17 cellular contexts compared by ENCODE assay signal in genomic region chr17:50642071-50642721, GRCh38. TPM values are rescaled to one million over a fixed set of nuclear protein-coding genes. Genes with fewer than 3 reads are reported as not detected.
DNase-seq lines count a peak whose midpoint lies in the region; ATAC-seq, FAIRE-seq and TF ChIP-seq lines count a peak whose summit lies in the region.
"Had no signal": no experiment of that assay in that cellular context is flagged by ENCODE, and none has a peak within 500 bp of the region (broad histone marks: within the 10 kb centered on the region; RNA-seq: fewer than 3 reads in every experiment).

No MANE protein-coding gene starts in this region.

- no peak overlapping the region for H2BK120ac ChIP-seq in mesenchymal stem cell (ENCODE audit: low read depth, low read length)

- no peak for TF ChIP-seq RAD21 in A549 (conservative IDR thresholded peaks at IDR 0.05 in 1 of 2, IDR thresholded peaks at IDR 0.05 in 1 of 2)

- peak overlapping the region; percentile 99 to 100 for H3K27ac ChIP-seq in A549
- peak overlapping the region; percentile 69; the same call in 1 of the 2 replicates for H3K27ac ChIP-seq in WERI-Rb-1
- H3K27ac ChIP-seq in mesenchymal stem cell (ENCODE audit: low read length, poor library complexity, severe bottlenecking), result no peak overlapping the region

- peak overlapping the region; percentile 15 for H4K8ac ChIP-seq in mesenchymal stem cell (ENCODE audit: low read length)

- no peak for TF ChIP-seq EP300 in A549 (IDR thresholded peaks at IDR 0.05)

- H3K4me1 ChIP-seq in A549, result peaks cover 89% of the 10 kb centered on the region
- H3K4me1 ChIP-seq in Caco-2, result peaks cover 43% of the 10 kb centered on the region
- H3K4me1 ChIP-seq in mesenchymal stem cell (ENCODE audit: control insufficient read depth, insufficient read depth, low read depth, low read length), result peaks cover 46% of the 10 kb centered on the region

- no peak overlapping the region for H3K4me3 Mint-ChIP-seq in Caco-2 (ENCODE audit: unreplicated experiment)
- H3K4me3 Mint-ChIP-seq: B cell; CD8-positive, alpha-beta memory T cell had no signal

- no peak for FAIRE-seq in A549 (lab: Jason Lieb, UNC)

- H3K9me3 ChIP-seq in A549 (no peaks in the 10 kb centered on the region), Caco-2 (no peaks in the 10 kb centered on the region), WERI-Rb-1 (ENCODE audit: severe bottlenecking) (no peaks in the 10 kb centered on the region), mesenchymal stem cell (ENCODE audit: control insufficient read depth, low read length) (no peaks in the 10 kb centered on the region)

- H3K9me3 Mint-ChIP-seq in Caco-2 (ENCODE audit: unreplicated experiment), result no peaks in the 10 kb centered on the region
- H3K9me3 Mint-ChIP-seq: CD8-positive, alpha-beta memory T cell had no signal

- no peaks in the 10 kb centered on the region for H3K27me3 Mint-ChIP-seq in Caco-2 (ENCODE audit: insufficient read depth, unreplicated experiment)

- H3K14ac ChIP-seq in mesenchymal stem cell (ENCODE audit: low read length in 2 of 2), result peak overlapping the region in 1 of 2 experiments; percentile 19

- WGBS in A549 (ENCODE audit: missing lambda C conversion rate), result 91% methylated on average over 15 of the region's 15 CpGs
- WGBS in mesenchymal stem cell, result 90% methylated on average over 15 of the region's 15 CpGs

- peak overlapping the region in 1 of 2 experiments; percentile 42 for H3K18ac ChIP-seq in mesenchymal stem cell (ENCODE audit: low read depth in 1 of 2, low read length in 2 of 2)

- no peak overlapping the region for H2AFZ ChIP-seq in mesenchymal stem cell (ENCODE audit: low read depth, low read length)
- H2AFZ ChIP-seq: PC-9 had no signal

- no peak for ATAC-seq in A549
- ATAC-seq in HG02763 (IDR thresholded peaks at IDR 0.05; ENCODE audit: unreplicated experiment), result no peak
- ATAC-seq: SK-N-SH treated with all-trans-retinoic acid at 6 μM for 48 hours had no signal

- no peak overlapping the region for H3K23ac ChIP-seq in mesenchymal stem cell (ENCODE audit: low read length in 2 of 2)

- H3K27ac Mint-ChIP-seq in Caco-2 (ENCODE audit: unreplicated experiment), result peak overlapping the region; percentile 12
- H3K27ac Mint-ChIP-seq: B cell had no signal

- H3K4me3 ChIP-seq in A549 (no peak overlapping the region), Caco-2 (ENCODE audit: low read depth, low read length) (no peak overlapping the region), WERI-Rb-1 (ENCODE audit: low read depth, low read length) (no peak overlapping the region), mesenchymal stem cell (ENCODE audit: insufficient read depth in 1 of 2, low read depth in 1 of 2, low read length in 2 of 2) (no peak overlapping the region)
- H3K4me3 ChIP-seq: PC-9 had no signal

- H3K4me2 ChIP-seq in A549 (peak overlapping the region; percentile 92), mesenchymal stem cell (ENCODE audit: low read length, poor library complexity, severe bottlenecking) (no peak overlapping the region)

- H3K36me3 Mint-ChIP-seq in Caco-2 (ENCODE audit: insufficient read depth, unreplicated experiment), result no peaks in the 10 kb centered on the region
- H3K36me3 Mint-ChIP-seq: CD8-positive, alpha-beta memory T cell had no signal

- H3K36me3 ChIP-seq in Caco-2 (ENCODE audit: control insufficient read depth, insufficient read depth, low read length) (no peaks in the 10 kb centered on the region), WERI-Rb-1 (no peaks in the 10 kb centered on the region), mesenchymal stem cell (ENCODE audit: control insufficient read depth in 1 of 2, insufficient read depth in 2 of 2, low read depth in 1 of 2, low read length in 2 of 2) (peaks cover 0 to 4% of the 10 kb centered on the region in 2 experiments)

- peak overlapping the region; percentile 60 for H2BK15ac ChIP-seq in mesenchymal stem cell (ENCODE audit: low read depth, poor library complexity, severe bottlenecking)

- no peak overlapping the region for H3K4ac ChIP-seq in mesenchymal stem cell (ENCODE audit: low read depth in 1 of 2, low read length in 2 of 2)

- H3K27me3 ChIP-seq in Caco-2 (replicated peaks; ENCODE audit: control insufficient read depth, insufficient read depth, low read length) (no peaks in the 10 kb centered on the region), WERI-Rb-1 (ENCODE audit: insufficient read depth, low read depth, severe bottlenecking) (no peaks in the 10 kb centered on the region), mesenchymal stem cell (ENCODE audit: control insufficient read depth in 1 of 2, insufficient read depth in 1 of 2, low read length in 2 of 2) (no peaks in the 10 kb centered on the region)

- TF ChIP-seq CTCF in A549 (IDR thresholded peaks at IDR 0.05) (no peak), Caco-2 (IDR thresholded peaks at IDR 0.05; ENCODE audit: insufficient read depth in 1 of 2, low read depth in 1 of 2, low read length in 1 of 2, severe bottlenecking in 1 of 2, unreplicated experiment in 1 of 2) (no peak), WERI-Rb-1 (IDR thresholded peaks at IDR 0.05; ENCODE audit: low read depth, low read length) (no peak)

- H3K4me1 Mint-ChIP-seq in Caco-2 (ENCODE audit: low read depth, unreplicated experiment), result peaks cover 27% of the 10 kb centered on the region
- H3K4me1 Mint-ChIP-seq: B cell; CD8-positive, alpha-beta memory T cell had no signal

- intact Hi-C loops in Caco-2 (cut with micrococcal nuclease; ENCODE audit: unreplicated experiment), result no loop called here

- CTCF ChIA-PET in A549 (lab: Yijun Ruan, JAX), result interaction anchor here (0.7 to 48.0 kb wide), 6 partner anchors 9 to 785 kb away, joined by 3 to 2097 read pairs (median 32); partner anchors contain the start of gene ANKRD40
- CTCF ChIA-PET in Caco-2 (lab: Charles Lee), result interaction anchor here (0.7 to 2.0 kb wide), 6 partner anchors 13 to 312 kb away, joined by 3 to 6 read pairs (median 4); no protein-coding TSS in a partner anchor

- no peak overlapping the region for H3K9ac ChIP-seq in mesenchymal stem cell (ENCODE audit: low read length)

- peak overlapping the region; percentile 46 for H2AK5ac ChIP-seq in mesenchymal stem cell (ENCODE audit: low read length, severe bottlenecking)

- no peak overlapping the region for H2BK5ac ChIP-seq in mesenchymal stem cell (ENCODE audit: low read depth, low read length, poor library complexity, severe bottlenecking)

- no TSS peak for BruUV-seq in Caco-2 (replicated peaks; lab: Mats Ljungman, UMichigan)

- peak overlapping the region; percentile 44 to 65 for H2BK12ac ChIP-seq in mesenchymal stem cell (ENCODE audit: low read length in 2 of 2)

- DNase-seq in A549 (ENCODE audit: low read depth in 1 of 2, low spot score in 1 of 2) (no peak), Caco-2 (no peak), WERI-Rb-1 (no peak), mesenchymal stem cell (no peak), HuH-7 (ENCODE audit: low spot score) (no peak), DMS53 (lab: John Stamatoyannopoulos, UW) (no peak)
- no peak for DNase-seq in stimulated activated CD4-positive, alpha-beta T cell treated with anti-CD3 and anti-CD28 coated beads, Interleukin-4, amount 100 ng/mL, for 1 hour
- DNase-seq: CD8-positive, alpha-beta memory T cell; GOT3; NCI-H1092; NCI-H1694 treated with DMSO at 0.1 percent for 48 hours; NCI-H446; PC-9; SHP77 had no signal

- POLR2A ChIA-PET in A549 (lab: Yijun Ruan, JAX), result interaction anchor here (4.6 to 8.0 kb wide), 2 partner anchors 9 to 18 kb away, joined by 65 to 237 read pairs; no protein-coding TSS in a partner anchor
- POLR2A ChIA-PET in Caco-2 (lab: Charles Lee), result interaction anchor here (0.8 kb wide), 1 partner anchor 82 kb away, joined by 6 read pairs; no protein-coding TSS in a partner anchor

- peak overlapping the region; percentile 14 for H4K91ac ChIP-seq in mesenchymal stem cell (ENCODE audit: low read length)

- peaks cover 8% of the 10 kb centered on the region for H3K79me1 ChIP-seq in mesenchymal stem cell (replicated peaks; ENCODE audit: low read length, poor library complexity, severe bottlenecking)

- TF ChIP-seq POLR2A in A549 (IDR thresholded peaks at IDR 0.05; ENCODE audit: low read length), result no peak

TF ChIP-seq in A549, 52 proteins besides CTCF, POLR2A, EP300 and RAD21:
- no peak for TF ChIP-seq ZFP36 (IDR thresholded peaks at IDR 0.05; ENCODE audit: borderline replicate concordance, partially characterized antibody)
- no peak for TF ChIP-seq TFCP2L1 (CRISPR knock-in tag; IDR thresholded peaks at IDR 0.05)
- 0 out of 2 replicates have a peak, but pooled peaks have one; percentile 18 for TF ChIP-seq ESRRA (IDR thresholded peaks at IDR 0.05; ENCODE audit: borderline replicate concordance, low read length)
- no peak for TF ChIP-seq POLR2AphosphoS2 (conservative IDR thresholded peaks at IDR 0.05; ENCODE audit: low read length)
- no peak for TF ChIP-seq BHLHE40 (IDR thresholded peaks at IDR 0.05; ENCODE audit: low read depth, low read length)
- no peak for TF ChIP-seq HMGXB4 (CRISPR knock-in tag; IDR thresholded peaks at IDR 0.05; ENCODE audit: borderline replicate concordance)
- no peak for TF ChIP-seq HOXB13 (CRISPR knock-in tag; IDR thresholded peaks at IDR 0.05; ENCODE audit: low read depth)

RNA-seq across cellular contexts. Expression of gene ABCC3, which starts 7.5 kb away (rescaled TPM):
- polyA plus RNA-seq in A549 (2011; rRNA removed), result 342 and 442 TPM in 2 replicates
- 157 and 189 TPM in 2 replicates for polyA plus RNA-seq in A549 (2012; cell fraction: cytosol; rRNA removed)
- 1,165 and 1,226 TPM in 2 replicates for polyA plus RNA-seq in A549 (2012; cell fraction: nucleus; rRNA removed)
- polyA plus RNA-seq in A549 (2017; fragmentation: RNase III; extraction: RNeasy Plus Mini Kit Qiagen cat#74134 plus additional on column Dnase treatment), result 225 to 288 TPM (median 248 TPM) in 3 replicates
- 586 and 639 TPM in 2 replicates for polyA minus RNA-seq in A549 (2011; rRNA and poly(A)+ RNA removed)
- 39.3 and 45.6 TPM in 2 replicates for total RNA-seq in Caco-2 (2022)
- 2.5 TPM for polyA plus RNA-seq in mesenchymal stem cell (2013, experiment 1 of 2)
- 2.5 TPM for polyA plus RNA-seq in mesenchymal stem cell (2013, experiment 2 of 2)
- polyA plus RNA-seq: CD8-positive, alpha-beta memory T cell had no signal
